4 cellular contexts compared by ENCODE assay signal in the genomic region with DNA sequence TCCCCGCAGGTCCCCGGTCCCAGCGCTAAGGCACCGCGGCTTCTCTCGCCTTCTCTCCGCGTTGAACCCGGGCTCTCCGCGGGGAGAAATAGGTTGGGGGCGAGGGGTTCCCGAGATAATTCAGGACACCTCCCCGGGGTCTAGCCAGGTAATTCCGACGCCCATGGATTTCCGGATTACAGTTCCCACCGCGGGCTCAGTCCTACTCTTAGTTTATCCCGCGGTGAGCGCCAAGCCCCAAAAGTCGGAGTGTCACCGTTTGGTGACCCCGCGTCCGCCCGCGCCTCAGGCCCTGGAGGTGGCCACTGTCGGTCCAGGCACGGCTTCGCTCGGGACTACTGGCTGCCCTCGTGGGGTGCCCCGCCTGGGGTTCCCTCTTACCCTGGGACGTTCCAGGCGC. TPM values are rescaled to one million over a fixed set of nuclear protein-coding genes. Genes with fewer than 3 reads are reported as not detected.
"Had no signal": no experiment of that assay in that cellular context is flagged by ENCODE, and none has a peak within 500 bp of the region (broad histone marks: within the 10 kb centered on the region; RNA-seq: fewer than 3 reads in every experiment).

No MANE protein-coding gene starts in this region.

RNA-seq across cellular contexts. Expression of gene GOLGA8T, which starts 56.8 kb away (rescaled TPM):
- total RNA-seq: esophagus mucosa, gastrocnemius medialis, osteoblast had no signal
- polyA plus RNA-seq: SK-N-SH had no signal
